26 cellular contexts compared by ENCODE assay signal in genomic region chr19:1744822-1745563, GRCh38. TPM values are rescaled to one million over a fixed set of nuclear protein-coding genes. Genes with fewer than 3 reads are reported as not detected.
DNase-seq lines count a peak whose midpoint lies in the region; ATAC-seq and TF ChIP-seq lines count a peak whose summit lies in the region.
"Had no signal": no experiment of that assay in that cellular context is flagged by ENCODE, and none has a peak within 500 bp of the region (broad histone marks: within the 10 kb centered on the region; RNA-seq: fewer than 3 reads in every experiment).

No MANE protein-coding gene starts in this region.

- no peak overlapping the region for H3K4ac ChIP-seq in mesendoderm (ENCODE audit: low read depth, low read length)

- H2BK120ac ChIP-seq in mesendoderm (ENCODE audit: low read depth, low read length), result no peak overlapping the region

- no peak overlapping the region for H2BK15ac ChIP-seq in mesendoderm (replicated peaks; ENCODE audit: low read depth)

- H3K23ac ChIP-seq in mesendoderm (ENCODE audit: low read length), result no peak overlapping the region

- peak overlapping the region; percentile 52 for H3K4me2 ChIP-seq in mesendoderm (ENCODE audit: low read length)
- H3K4me2 ChIP-seq: PC-9 had no signal

- H3K4me3 ChIP-seq in NT2/D1 (ENCODE audit: insufficient read length, low read depth) (peak overlapping the region; percentile 21), epithelial cell of esophagus (ENCODE audit: low read length) (peak overlapping the region; percentile 21), mesendoderm (ENCODE audit: low read length) (no peak overlapping the region), BE2C (ENCODE audit: low read depth, low read length) (no peak overlapping the region)
- H3K4me3 ChIP-seq: colonic mucosa, left ventricle myocardium inferior, PC-9, prostate gland, SJCRH30, skin epidermis, tibial nerve had no signal

- no peak overlapping the region for H4K8ac ChIP-seq in mesendoderm (ENCODE audit: low read depth, low read length)

- peak; percentile 31 for DNase-seq in ELR (ENCODE audit: low read depth)
- DNase-seq in NT2/D1 (ENCODE audit: low read depth, low spot score), result no peak
- DNase-seq in epithelial cell of esophagus (ENCODE audit: low read depth), result no peak
- peak; percentile 40 for DNase-seq in mesendoderm
- DNase-seq in NCI-H524 (lab: John Stamatoyannopoulos, UW), result no peak
- DNase-seq in BE2C, result no peak
- DNase-seq in activated CD4-positive, alpha-beta T cell treated with anti-CD3 and anti-CD28 coated beads for 4 hours, result no peak
- DNase-seq: activated CD4-positive, alpha-beta T cell treated with anti-CD3 and anti-CD28 coated beads, Interleukin-2, amount 50 U/mL, for 48 hours; activated effector memory CD4-positive, alpha-beta T cell treated with Interleukin-2 at 50 U/mL for 16 hours; brain microvascular endothelial cell; colonic mucosa; foreskin fibroblast; left ventricle myocardium inferior; NCI-H146; NCI-H2171 treated with DMSO at 0.1 percent for 48 hours; PC-9; SJCRH30; stimulated activated naive CD4-positive, alpha-beta T cell treated with Interleukin-2 at 50 U/mL for 16 hours; T-helper 17 cell had no signal

- no peak overlapping the region for H3K18ac ChIP-seq in mesendoderm (ENCODE audit: low read length)

- H2AK5ac ChIP-seq in mesendoderm (ENCODE audit: low read length), result no peak overlapping the region

- H3K27me3 ChIP-seq in NT2/D1 (ENCODE audit: insufficient read depth, insufficient read length) (peaks cover 44% of the 10 kb centered on the region), mesendoderm (ENCODE audit: insufficient read depth, low read length, poor library complexity) (peaks cover 42% of the 10 kb centered on the region), BE2C (peaks cover 81% of the 10 kb centered on the region)

- no peak overlapping the region for H4K5ac ChIP-seq in mesendoderm (ENCODE audit: low read length)

- no CpG with 5 or more reads among the region's 19 CpGs for WGBS in mesendoderm (ENCODE audit: extremely low coverage, insufficient coverage, low lambda C conversion rate)

- H3K36me3 ChIP-seq in NT2/D1 (ENCODE audit: insufficient read depth, insufficient read length, low read length), result no peaks in the 10 kb centered on the region
- no peaks in the 10 kb centered on the region for H3K36me3 ChIP-seq in mesendoderm (ENCODE audit: control insufficient read depth, insufficient read depth, low read length)
- H3K36me3 ChIP-seq in BE2C, result no peaks in the 10 kb centered on the region
- H3K36me3 ChIP-seq: brain microvascular endothelial cell, colonic mucosa, left ventricle myocardium inferior, prostate gland, SJCRH30, tibial nerve had no signal

- H3K4me1 ChIP-seq in NT2/D1 (ENCODE audit: insufficient read depth, insufficient read length), result peaks cover 28% of the 10 kb centered on the region
- H3K4me1 ChIP-seq in mesendoderm (ENCODE audit: control insufficient read depth, low read depth, low read length), result peaks cover 1% of the 10 kb centered on the region
- H3K4me1 ChIP-seq in BE2C, result no peaks in the 10 kb centered on the region
- H3K4me1 ChIP-seq: SJCRH30 had no signal

- H3K79me1 ChIP-seq in mesendoderm (ENCODE audit: low read length), result no peaks in the 10 kb centered on the region

- no peak overlapping the region for H3K27ac ChIP-seq in mesendoderm (ENCODE audit: low read depth, low read length)
- H3K27ac ChIP-seq: brain microvascular endothelial cell, colonic mucosa, left ventricle myocardium inferior, PC-9, prostate gland, SJCRH30, skin epidermis, tibial nerve, VCaP had no signal

- H3K56ac ChIP-seq in mesendoderm (ENCODE audit: low read length), result peak overlapping the region; percentile 73

- no peaks in the 10 kb centered on the region for H3K79me2 ChIP-seq in mesendoderm (ENCODE audit: control insufficient read depth, insufficient read depth, low read length)

- H3K9me3 ChIP-seq in NT2/D1 (ENCODE audit: insufficient read depth, low read length), result no peaks in the 10 kb centered on the region
- H3K9me3 ChIP-seq in BE2C, result no peaks in the 10 kb centered on the region
- H3K9me3 ChIP-seq: colonic mucosa, prostate gland, SJCRH30 had no signal

- no peak for TF ChIP-seq CTCF in epithelial cell of esophagus (IDR thresholded peaks at IDR 0.05; ENCODE audit: insufficient read depth, low read depth, low read length, missing control alignments)
- TF ChIP-seq CTCF in BE2C (IDR thresholded peaks at IDR 0.05; ENCODE audit: low read depth, low read length), result no peak

- no peak for ATAC-seq in GM21447 (IDR thresholded peaks at IDR 0.05; ENCODE audit: unreplicated experiment)
- ATAC-seq: T-helper 17 cell had no signal

- H3K9ac ChIP-seq in NT2/D1 (ENCODE audit: insufficient read length, low read depth) (peak overlapping the region; percentile 64), mesendoderm (ENCODE audit: low read length) (no peak overlapping the region)

- no peak overlapping the region for H2BK5ac ChIP-seq in mesendoderm (ENCODE audit: low read length)

RNA-seq across cellular contexts. Expression of gene ONECUT3, which starts 8.3 kb away (rescaled TPM):
- polyA plus RNA-seq in mesendoderm (2013, experiment 1 of 2), result not detected
- not detected for polyA plus RNA-seq in mesendoderm (2013, experiment 2 of 2)
- polyA plus RNA-seq in BE2C (2012; ENCODE audit: insufficient read depth, insufficient read length, low read depth), result not detected
- polyA plus RNA-seq: CD4-positive, alpha-beta memory T cell; IgD-negative memory B cell had no signal

Comparison
In these comparisons a context has a peak if more than half of its experiments do, and no peak if none do; other contexts are left out.
1. DNase-seq: peak in ELR (single experiment) and mesendoderm (single experiment); none in NT2/D1 (single experiment), epithelial cell of esophagus (single experiment), NCI-H524 (0 of 2), BE2C (single experiment) and activated CD4-positive, alpha-beta T cell treated with anti-CD3 and anti-CD28 coated beads for 4 hours (0 of 2).
2. H3K4me3 ChIP-seq: peak in NT2/D1 (single experiment) and epithelial cell of esophagus (single experiment); none in mesendoderm (single experiment) and BE2C (single experiment).